In the genomic region with DNA sequence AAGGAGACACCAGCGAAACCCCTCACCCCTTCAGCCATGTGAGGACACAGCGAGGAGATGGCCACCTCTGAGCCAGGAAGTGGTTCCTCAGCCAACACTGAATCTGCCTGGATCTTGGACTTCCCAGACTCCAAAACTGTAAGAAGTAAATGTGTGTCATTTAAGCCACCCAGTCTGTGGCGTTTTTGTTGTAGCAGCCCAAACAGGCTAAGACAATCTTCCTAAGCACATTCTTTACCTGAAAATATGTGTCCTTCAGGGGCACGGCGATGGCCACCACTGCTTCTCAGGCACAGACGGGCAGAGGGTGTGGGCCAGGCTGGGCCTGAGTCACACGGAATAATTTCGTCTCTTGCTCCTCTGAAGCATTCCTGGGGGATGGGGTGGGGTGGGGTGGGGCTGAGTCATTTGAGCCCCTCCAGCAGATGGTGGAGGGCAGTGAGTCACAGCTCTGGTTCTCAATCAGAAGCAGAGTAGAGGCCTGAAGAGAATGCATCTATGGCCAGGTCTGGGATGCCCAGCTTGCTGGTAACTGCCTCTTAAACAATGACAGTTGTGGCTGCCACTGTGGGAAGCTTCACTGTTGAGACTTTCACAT, we compare ENCODE assay signal across 11 cellular contexts.
DNase-seq lines count a peak whose midpoint lies in the region; ATAC-seq, FAIRE-seq and TF ChIP-seq lines count a peak whose summit lies in the region.
"Had no signal": no experiment of that assay in that cellular context is flagged by ENCODE, and none has a peak within 500 bp of the region (broad histone marks: within the 10 kb centered on the region; RNA-seq: fewer than 3 reads in every experiment).

No MANE protein-coding gene starts in this region.

- 0 out of 5 replicates have a peak, but pooled peaks of 1 of the 2 experiments have one; percentile 37 for TF ChIP-seq RAD21 in A549 (conservative IDR thresholded peaks at IDR 0.05 in 1 of 2, IDR thresholded peaks at IDR 0.05 in 1 of 2)

- peaks cover 38% of the 10 kb centered on the region for H3K9me3 ChIP-seq in A549

- CTCF ChIA-PET in A549 (lab: Yijun Ruan, JAX), result interaction anchor here (0.7 to 2.4 kb wide), 8 partner anchors 11 to 517 kb away, joined by 3 to 9 read pairs (median 4); no protein-coding TSS in a partner anchor

- H3K4me1 ChIP-seq in A549, result peaks cover 43% of the 10 kb centered on the region

- H3K4me2 ChIP-seq in A549, result peak overlapping the region; percentile 61

- 11% methylated on average over 8 of the region's 8 CpGs for WGBS in A549 (ENCODE audit: missing lambda C conversion rate)

- POLR2A ChIA-PET in A549 (lab: Yijun Ruan, JAX), result no interaction called here

- H3K4me1 Mint-ChIP-seq in activated T-helper 17 cell treated with anti-CD3 and anti-CD28 coated beads, Interleukin-2, amount 50 U/mL, for 72 hours, result no peaks in the 10 kb centered on the region
- H3K4me1 Mint-ChIP-seq in nephron progenitor cell, result no peaks in the 10 kb centered on the region

- H3K4me3 ChIP-seq in A549, result no peak overlapping the region

- TF ChIP-seq POLR2A in A549 (IDR thresholded peaks at IDR 0.05; ENCODE audit: low read length) (no peak), H54 (IDR thresholded peaks at IDR 0.05; ENCODE audit: low read depth, low read length) (no peak)

- no peak overlapping the region for H3K4me3 Mint-ChIP-seq in activated T-helper 17 cell treated with anti-CD3 and anti-CD28 coated beads, Interleukin-2, amount 50 U/mL, for 72 hours
- H3K4me3 Mint-ChIP-seq in nephron progenitor cell, result no peak overlapping the region

- FAIRE-seq in A549 (lab: Jason Lieb, UNC), result no peak
- no peak for FAIRE-seq in H54 (lab: Jason Lieb, UNC)
- FAIRE-seq: H1 had no signal

- TF ChIP-seq CTCF in A549 (IDR thresholded peaks at IDR 0.05) (no peak), nephron progenitor cell (IDR thresholded peaks at IDR 0.05) (no peak)

- H3K27ac Mint-ChIP-seq in activated T-helper 17 cell treated with anti-CD3 and anti-CD28 coated beads, Interleukin-2, amount 50 U/mL, for 72 hours, result no peak overlapping the region
- no peak overlapping the region for H3K27ac Mint-ChIP-seq in nephron progenitor cell

- peak overlapping the region; percentile 77 to 89 for H3K27ac ChIP-seq in A549

- no peaks in the 10 kb centered on the region for H3K36me3 Mint-ChIP-seq in activated T-helper 17 cell treated with anti-CD3 and anti-CD28 coated beads, Interleukin-2, amount 50 U/mL, for 72 hours (ENCODE audit: low read depth)
- peaks cover 22% of the 10 kb centered on the region for H3K36me3 Mint-ChIP-seq in nephron progenitor cell (ENCODE audit: low read depth)

- peak; percentile 47; a peak in 2 of 5 replicates for TF ChIP-seq EP300 in A549 (IDR thresholded peaks at IDR 0.05)

- peaks cover 1% of the 10 kb centered on the region for H3K27me3 Mint-ChIP-seq in activated T-helper 17 cell treated with anti-CD3 and anti-CD28 coated beads, Interleukin-2, amount 50 U/mL, for 72 hours
- no peaks in the 10 kb centered on the region for H3K27me3 Mint-ChIP-seq in nephron progenitor cell (ENCODE audit: low read depth, poor library complexity)

- peaks cover 9% of the 10 kb centered on the region for H3K9me3 Mint-ChIP-seq in activated T-helper 17 cell treated with anti-CD3 and anti-CD28 coated beads, Interleukin-2, amount 50 U/mL, for 72 hours
- peaks cover 41% of the 10 kb centered on the region for H3K9me3 Mint-ChIP-seq in nephron progenitor cell

- DNase-seq in A549 (ENCODE audit: low read depth in 1 of 2, low spot score in 1 of 2) (peak; percentile 74 to 91), H54 (ENCODE audit: insufficient read length, low spot score) (peak; percentile 72), kidney tubule cell (ENCODE audit: low spot score) (peak; percentile 96), NCI-H510A treated with DMSO at 0.1 percent for 48 hours (lab: John Stamatoyannopoulos, UW) (no peak), nephron progenitor cell (no peak)
- no peak for DNase-seq in activated effector memory CD4-positive, alpha-beta T cell treated with Interleukin-2 at 50 U/mL for 16 hours
- DNase-seq: GDM1, naive B cell had no signal

- ATAC-seq in A549, result peak; percentile 81 to 83
- ATAC-seq in activated T-helper 17 cell treated with anti-CD3 and anti-CD28 coated beads, Interleukin-2, amount 50 U/mL, for 72 hours (replicated peaks), result peak; percentile 75
- ATAC-seq in GM18517 (IDR thresholded peaks at IDR 0.05; ENCODE audit: unreplicated experiment), result no peak

TF ChIP-seq in A549, 52 proteins besides CTCF, POLR2A, EP300 and RAD21:
- TF ChIP-seq FOXS1 (CRISPR knock-in tag; IDR thresholded peaks at IDR 0.05), result peak; percentile 58; the same call in 1 of the 2 replicates
- TF ChIP-seq, protein P1, sequence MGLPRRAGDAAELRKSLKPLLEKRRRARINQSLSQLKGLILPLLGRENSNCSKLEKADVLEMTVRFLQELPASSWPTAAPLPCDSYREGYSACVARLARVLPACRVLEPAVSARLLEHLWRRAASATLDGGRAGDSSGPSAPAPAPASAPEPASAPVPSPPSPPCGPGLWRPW (IDR thresholded peaks at IDR 0.05), result no peak
- TF ChIP-seq, protein P2, sequence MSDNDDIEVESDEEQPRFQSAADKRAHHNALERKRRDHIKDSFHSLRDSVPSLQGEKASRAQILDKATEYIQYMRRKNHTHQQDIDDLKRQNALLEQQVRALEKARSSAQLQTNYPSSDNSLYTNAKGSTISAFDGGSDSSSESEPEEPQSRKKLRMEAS (IDR thresholded peaks at IDR 0.05), result peak; percentile 60
- TF ChIP-seq, protein P3, sequence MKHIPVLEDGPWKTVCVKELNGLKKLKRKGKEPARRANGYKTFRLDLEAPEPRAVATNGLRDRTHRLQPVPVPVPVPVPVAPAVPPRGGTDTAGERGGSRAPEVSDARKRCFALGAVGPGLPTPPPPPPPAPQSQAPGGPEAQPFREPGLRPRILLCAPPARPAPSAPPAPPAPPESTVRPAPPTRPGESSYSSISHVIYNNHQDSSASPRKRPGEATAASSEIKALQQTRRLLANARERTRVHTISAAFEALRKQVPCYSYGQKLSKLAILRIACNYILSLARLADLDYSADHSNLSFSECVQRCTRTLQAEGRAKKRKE (CRISPR knock-in tag; IDR thresholded peaks at IDR 0.05; ENCODE audit: low read depth), result peak; percentile 38; the same call in 1 of the 2 replicates
- peak in 1 of 2 experiments; percentile 43; a peak in 2 of 5 replicates for TF ChIP-seq JUN (IDR thresholded peaks at IDR 0.05)
- TF ChIP-seq JUNB (IDR thresholded peaks at IDR 0.05), result peak; percentile 84
- TF ChIP-seq EHF (CRISPR knock-in tag; IDR thresholded peaks at IDR 0.05), result no peak
- peak; percentile 56; the same call in 1 of the 2 replicates for TF ChIP-seq HOXB13 (CRISPR knock-in tag; IDR thresholded peaks at IDR 0.05; ENCODE audit: low read depth)
- TF ChIP-seq FOSL2 (IDR thresholded peaks at IDR 0.05), result peak; percentile 95
- peak; percentile 88 for TF ChIP-seq FOSL2 (CRISPR knock-in tag; IDR thresholded peaks at IDR 0.05)
- TF ChIP-seq RNF2 (IDR thresholded peaks at IDR 0.05; ENCODE audit: borderline replicate concordance, low read depth), result no peak
- no peak for TF ChIP-seq RARB (CRISPR knock-in tag; IDR thresholded peaks at IDR 0.05)
- TF ChIP-seq, protein P4, sequence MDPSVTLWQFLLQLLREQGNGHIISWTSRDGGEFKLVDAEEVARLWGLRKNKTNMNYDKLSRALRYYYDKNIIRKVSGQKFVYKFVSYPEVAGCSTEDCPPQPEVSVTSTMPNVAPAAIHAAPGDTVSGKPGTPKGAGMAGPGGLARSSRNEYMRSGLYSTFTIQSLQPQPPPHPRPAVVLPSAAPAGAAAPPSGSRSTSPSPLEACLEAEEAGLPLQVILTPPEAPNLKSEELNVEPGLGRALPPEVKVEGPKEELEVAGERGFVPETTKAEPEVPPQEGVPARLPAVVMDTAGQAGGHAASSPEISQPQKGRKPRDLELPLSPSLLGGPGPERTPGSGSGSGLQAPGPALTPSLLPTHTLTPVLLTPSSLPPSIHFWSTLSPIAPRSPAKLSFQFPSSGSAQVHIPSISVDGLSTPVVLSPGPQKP (IDR thresholded peaks at IDR 0.05; ENCODE audit: low read depth, low read length), result no peak
- peak; percentile 28; the same call in 1 of the 3 replicates for TF ChIP-seq SMC3 (IDR thresholded peaks at IDR 0.05)
- TF ChIP-seq POLR2AphosphoS2 (conservative IDR thresholded peaks at IDR 0.05; ENCODE audit: low read length), result no peak
- TF ChIP-seq HOXB5 (CRISPR knock-in tag; IDR thresholded peaks at IDR 0.05), result peak; percentile 78; the same call in 1 of the 2 replicates
TF ChIP-seq in A549: peak in this region for 9.

Comparison
In these comparisons a context has a peak if more than half of its experiments do, and no peak if none do; other contexts are left out.
1. DNase-seq: peak in A549 (2 of 2), H54 (single experiment) and kidney tubule cell (single experiment); none in NCI-H510A treated with DMSO at 0.1 percent for 48 hours (single experiment), nephron progenitor cell (single experiment) and activated effector memory CD4-positive, alpha-beta T cell treated with Interleukin-2 at 50 U/mL for 16 hours (single experiment).